ENCODE assay signal across 8 cellular contexts in the genomic region with DNA sequence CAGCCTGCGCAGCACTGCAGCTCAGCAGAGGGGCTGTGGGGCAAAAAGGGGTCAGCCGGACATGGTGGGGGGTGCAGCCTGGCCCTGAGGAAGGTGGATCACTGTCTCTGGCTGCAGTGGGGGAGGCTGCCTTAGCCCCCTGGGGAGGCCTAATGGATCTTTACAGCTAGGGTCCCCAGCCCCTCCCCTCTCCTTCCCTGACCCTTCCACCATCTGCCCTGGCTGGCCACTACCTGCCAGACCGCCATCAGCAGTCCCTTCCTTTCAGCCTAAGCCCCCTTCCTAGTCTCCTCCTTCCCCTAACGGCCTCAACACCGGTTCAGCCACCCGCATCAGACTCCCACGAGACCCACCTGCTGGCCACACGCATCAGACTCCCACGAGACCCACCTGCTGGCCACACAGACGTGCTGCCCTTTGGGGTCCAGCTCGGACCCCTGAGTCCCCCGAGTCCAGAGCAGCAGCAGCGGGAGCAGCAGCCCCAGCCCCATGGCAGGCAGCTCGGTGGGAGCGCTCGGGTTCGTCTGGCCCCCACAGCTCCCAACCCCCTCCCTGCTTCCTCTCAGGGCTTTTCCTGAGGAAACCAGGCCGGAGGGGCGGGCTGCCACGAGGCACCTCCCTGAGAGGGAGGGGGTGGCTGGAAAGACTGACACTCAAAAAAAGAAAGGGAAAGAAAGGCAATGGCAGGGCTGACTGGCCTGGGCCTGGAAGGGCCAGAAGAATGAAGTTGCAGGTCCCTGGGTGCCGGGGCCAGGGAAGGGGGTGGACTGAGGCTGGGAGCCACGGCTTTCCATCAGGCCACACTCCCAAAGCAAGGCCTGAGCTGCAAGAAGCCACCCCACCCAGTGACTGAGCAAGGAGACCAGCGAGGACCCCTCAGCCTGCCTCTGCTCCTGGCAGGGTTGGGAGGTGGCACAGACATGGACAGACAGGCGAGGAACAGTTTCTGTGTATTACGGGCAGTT. TPM values are rescaled to one million over a fixed set of nuclear protein-coding genes. Genes with fewer than 3 reads are reported as not detected.
DNase-seq lines count a peak whose midpoint lies in the region; ATAC-seq, FAIRE-seq and TF ChIP-seq lines count a peak whose summit lies in the region.

A gene with protein sequence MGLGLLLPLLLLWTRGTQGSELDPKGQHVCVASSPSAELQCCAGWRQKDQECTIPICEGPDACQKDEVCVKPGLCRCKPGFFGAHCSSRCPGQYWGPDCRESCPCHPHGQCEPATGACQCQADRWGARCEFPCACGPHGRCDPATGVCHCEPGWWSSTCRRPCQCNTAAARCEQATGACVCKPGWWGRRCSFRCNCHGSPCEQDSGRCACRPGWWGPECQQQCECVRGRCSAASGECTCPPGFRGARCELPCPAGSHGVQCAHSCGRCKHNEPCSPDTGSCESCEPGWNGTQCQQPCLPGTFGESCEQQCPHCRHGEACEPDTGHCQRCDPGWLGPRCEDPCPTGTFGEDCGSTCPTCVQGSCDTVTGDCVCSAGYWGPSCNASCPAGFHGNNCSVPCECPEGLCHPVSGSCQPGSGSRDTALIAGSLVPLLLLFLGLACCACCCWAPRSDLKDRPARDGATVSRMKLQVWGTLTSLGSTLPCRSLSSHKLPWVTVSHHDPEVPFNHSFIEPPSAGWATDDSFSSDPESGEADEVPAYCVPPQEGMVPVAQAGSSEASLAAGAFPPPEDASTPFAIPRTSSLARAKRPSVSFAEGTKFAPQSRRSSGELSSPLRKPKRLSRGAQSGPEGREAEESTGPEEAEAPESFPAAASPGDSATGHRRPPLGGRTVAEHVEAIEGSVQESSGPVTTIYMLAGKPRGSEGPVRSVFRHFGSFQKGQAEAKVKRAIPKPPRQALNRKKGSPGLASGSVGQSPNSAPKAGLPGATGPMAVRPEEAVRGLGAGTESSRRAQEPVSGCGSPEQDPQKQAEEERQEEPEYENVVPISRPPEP (minus strand): TSS at position 526 of the 965 bp plus-strand sequence. CDS start 35 bp downstream, at position 491.

- H3K9me1 ChIP-seq in endothelial cell of umbilical vein (replicated peaks; ENCODE audit: control insufficient read depth, extremely low read depth, insufficient read depth, low read length): no peaks in the 10 kb centered on the region

- H3K9me3 ChIP-seq in BLaER1: no peaks in the 10 kb centered on the region
- H3K9me3 ChIP-seq in OCI-LY3 (ENCODE audit: insufficient read depth, low read length): no peaks in the 10 kb centered on the region
- H3K9me3 ChIP-seq in endothelial cell of umbilical vein (replicated peaks; ENCODE audit: control insufficient read depth, insufficient read depth, low read length): no peaks in the 10 kb centered on the region

- ATAC-seq in natural killer cell treated with Interleukin-12 subunit alpha and Interleukin-12 subunit beta and Interleukin-15 and Interleukin-18, amount 100 ng/mL, for 72 hours: no peak
- ATAC-seq in HG03432 (IDR thresholded peaks at IDR 0.05; ENCODE audit: unreplicated experiment): no peak

- BruUV-seq in endothelial cell of umbilical vein (replicated peaks; lab: Mats Ljungman, UMichigan): no TSS peak

- intact Hi-C loops in endothelial cell of umbilical vein (cut with micrococcal nuclease): loop anchor here (1.0 kb wide), 1 partner anchor 17 kb away; a partner anchor contains a TSS

- TF ChIP-seq CTCF in OCI-LY3 (IDR thresholded peaks at IDR 0.05; ENCODE audit: low read depth, low read length) (no peak), endothelial cell of umbilical vein (IDR thresholded peaks at IDR 0.05; ENCODE audit: extremely low read depth in 1 of 2, insufficient read depth in 1 of 2, low read depth in 1 of 2, low read length in 2 of 2) (peak; percentile 3 to 11)

- peak within 1 kb of the TSS; percentile 85 for H3K4me3 Mint-ChIP-seq in natural killer cell treated with Interleukin-12 subunit alpha and Interleukin-12 subunit beta and Interleukin-15 and Interleukin-18, amount 100 ng/mL, for 72 hours

- DNase-seq in endothelial cell of umbilical vein (ENCODE audit: low read depth, low spot score): peak; percentile 88
- DNase-seq in natural killer cell treated with Interleukin-12 subunit alpha and Interleukin-12 subunit beta and Interleukin-15 and Interleukin-18, amount 100 ng/mL, for 72 hours (ENCODE audit: low spot score): no peak
- DNase-seq in GM19239 (ENCODE audit: insufficient read length, low spot score): no peak
- DNase-seq in cerebellum (ENCODE audit: low spot score): no peak
- no peak for DNase-seq in erythroblast (lab: John Stamatoyannopoulos, UW)

- H3K79me2 ChIP-seq in OCI-LY3 (ENCODE audit: low read length) (no peaks in the 10 kb centered on the region), endothelial cell of umbilical vein (ENCODE audit: control insufficient read depth, insufficient read depth, low read length) (peaks cover 14% of the 10 kb centered on the region)

- H2AFZ ChIP-seq in OCI-LY3 (ENCODE audit: low read depth, low read length) (no peak within 1 kb of the TSS; the same call in 1 of the 2 replicates), endothelial cell of umbilical vein (ENCODE audit: low read depth, low read length) (peak within 1 kb of the TSS; percentile 16)

- peaks cover 8 to 28% of the 10 kb centered on the region in 2 donors for H3K4me1 Mint-ChIP-seq in natural killer cell treated with Interleukin-12 subunit alpha and Interleukin-12 subunit beta and Interleukin-15 and Interleukin-18, amount 100 ng/mL, for 72 hours (ENCODE audit: low read depth in 2 of 2)

- FAIRE-seq in endothelial cell of umbilical vein (lab: Jason Lieb, UNC): peak; percentile 94
- FAIRE-seq in GM19239 (lab: Jason Lieb, UNC): no peak

- TF ChIP-seq POLR2A in endothelial cell of umbilical vein (IDR thresholded peaks at IDR 0.05; ENCODE audit: low read depth, low read length): peak; percentile 91
- no peak for TF ChIP-seq POLR2A in erythroblast (IDR thresholded peaks at IDR 0.05; ENCODE audit: low read length)

- no peaks in the 10 kb centered on the region for H3K9me3 Mint-ChIP-seq in natural killer cell treated with Interleukin-12 subunit alpha and Interleukin-12 subunit beta and Interleukin-15 and Interleukin-18, amount 100 ng/mL, for 72 hours

- dilution Hi-C loops in endothelial cell of umbilical vein (cut with MboI; ENCODE audit: extremely low pct_ligation_motif_present, low sequenced_read_pairs): no loop called here

- CTCF ChIA-PET in endothelial cell of umbilical vein (lab: Charles Lee): interaction anchor here (0.8 to 7.7 kb wide), 10 partner anchors 16 to 386 kb away, joined by 3 to 218 read pairs (median 4); a partner anchor contains a TSS

- H3K36me3 Mint-ChIP-seq in natural killer cell treated with Interleukin-12 subunit alpha and Interleukin-12 subunit beta and Interleukin-15 and Interleukin-18, amount 100 ng/mL, for 72 hours: no peaks in the 10 kb centered on the region

- POLR2A ChIA-PET in endothelial cell of umbilical vein (lab: Charles Lee): interaction anchor here (1.3 kb wide), 1 partner anchor 71 kb away, joined by 4 read pairs; no protein-coding TSS in a partner anchor

- peak within 1 kb of the TSS; percentile 85 for H3K4me3 ChIP-seq in BLaER1
- H3K4me3 ChIP-seq in OCI-LY3 (ENCODE audit: low read length): peak within 1 kb of the TSS; percentile 79
- peak within 1 kb of the TSS; percentile 72 to 80 (median 78) for H3K4me3 ChIP-seq in endothelial cell of umbilical vein (replicated peaks in 1 of 3; ENCODE audit: insufficient read depth in 1 of 3, low read depth in 1 of 3, low read length in 3 of 3)

- H3K9ac ChIP-seq in BLaER1: peak within 1 kb of the TSS; percentile 91
- H3K9ac ChIP-seq in OCI-LY3 (ENCODE audit: low read length): peak within 1 kb of the TSS; percentile 50; the same call in 1 of the 2 replicates
- peak within 1 kb of the TSS; percentile 84 for H3K9ac ChIP-seq in endothelial cell of umbilical vein (replicated peaks; ENCODE audit: extremely low read depth, insufficient read depth, low read length)

- H3K27ac ChIP-seq in BLaER1 (peak within 1 kb of the TSS; percentile 94), OCI-LY3 (ENCODE audit: low read length) (peak within 1 kb of the TSS; percentile 44), endothelial cell of umbilical vein (ENCODE audit: insufficient read depth, low read depth, low read length) (peak within 1 kb of the TSS; percentile 72)

- H3K27ac Mint-ChIP-seq in natural killer cell treated with Interleukin-12 subunit alpha and Interleukin-12 subunit beta and Interleukin-15 and Interleukin-18, amount 100 ng/mL, for 72 hours: peak within 1 kb of the TSS; percentile 69 to 86

- H4K20me1 ChIP-seq in BLaER1 (peaks cover 43% of the 10 kb centered on the region), OCI-LY3 (ENCODE audit: insufficient read depth, low read length) (peaks cover 6% of the 10 kb centered on the region; the same call in 1 of the 2 replicates), endothelial cell of umbilical vein (replicated peaks; ENCODE audit: control insufficient read depth, extremely low read depth, insufficient read depth, low read length) (no peaks in the 10 kb centered on the region)

- H3K27me3 ChIP-seq in BLaER1: no peaks in the 10 kb centered on the region
- no peaks in the 10 kb centered on the region for H3K27me3 ChIP-seq in OCI-LY3 (ENCODE audit: low read depth, low read length)
- H3K27me3 ChIP-seq in endothelial cell of umbilical vein (ENCODE audit: control insufficient read depth in 2 of 2, insufficient read depth in 2 of 2, low read length in 2 of 2): no peaks in the 10 kb centered on the region

- peak within 1 kb of the TSS; percentile 98 for H3K4me2 ChIP-seq in BLaER1
- peak within 1 kb of the TSS; percentile 91 for H3K4me2 ChIP-seq in OCI-LY3 (ENCODE audit: low read length)
- H3K4me2 ChIP-seq in endothelial cell of umbilical vein (ENCODE audit: insufficient read depth, low read length): peak within 1 kb of the TSS; percentile 53

- no peaks in the 10 kb centered on the region for H3K27me3 Mint-ChIP-seq in natural killer cell treated with Interleukin-12 subunit alpha and Interleukin-12 subunit beta and Interleukin-15 and Interleukin-18, amount 100 ng/mL, for 72 hours

- H3K4me1 ChIP-seq in BLaER1 (peaks cover 62% of the 10 kb centered on the region), OCI-LY3 (ENCODE audit: low read length) (peaks cover 27% of the 10 kb centered on the region), endothelial cell of umbilical vein (ENCODE audit: control insufficient read depth, extremely low read depth, insufficient read depth, low read length) (peaks cover 42% of the 10 kb centered on the region)

- peaks cover 19% of the 10 kb centered on the region for H3K36me3 ChIP-seq in BLaER1
- H3K36me3 ChIP-seq in OCI-LY3 (replicated peaks; ENCODE audit: low read depth, low read length): peaks cover 4% of the 10 kb centered on the region
- H3K36me3 ChIP-seq in endothelial cell of umbilical vein (ENCODE audit: control insufficient read depth in 2 of 2, extremely low read depth in 1 of 2, insufficient read depth in 2 of 2, low read length in 2 of 2): peaks cover 2 to 3% of the 10 kb centered on the region in 2 experiments

RNA-seq across cellular contexts. Expression of the gene that starts here (rescaled TPM):
- total RNA-seq in endothelial cell of umbilical vein: 91.5 and 93.7 TPM in 2 replicates
- polyA plus RNA-seq in endothelial cell of umbilical vein: 52.8 and 57.8 TPM in 2 replicates
- 27.0 and 37.5 TPM in 2 replicates for polyA plus RNA-seq in endothelial cell of umbilical vein (2011; cell fraction: cytosol; rRNA removed)
- polyA plus RNA-seq in endothelial cell of umbilical vein (2011; cell fraction: nucleus; rRNA removed): 70.0 and 70.6 TPM in 2 replicates
- 35.4 and 36.1 TPM in 2 replicates for polyA plus RNA-seq in endothelial cell of umbilical vein (2012)
- polyA minus RNA-seq in endothelial cell of umbilical vein: 28.8 and 29.1 TPM in 2 replicates
- polyA minus RNA-seq in endothelial cell of umbilical vein (2011; cell fraction: cytosol; rRNA and poly(A)+ RNA removed): not detected
- 19.8 and 29.4 TPM in 2 replicates for polyA minus RNA-seq in endothelial cell of umbilical vein (2011; cell fraction: nucleus; rRNA and poly(A)+ RNA removed)
- 1 to 10 TPM; 3.6 to 4.1 TPM for total RNA-seq in natural killer cell treated with Interleukin-12 subunit alpha and Interleukin-12 subunit beta and Interleukin-15 and Interleukin-18, amount 100 ng/mL, for 72 hours
- 3.4 TPM for total RNA-seq in cerebellum

Comparison
In these comparisons a context has a peak if more than half of its experiments do, and no peak if none do; other contexts are left out.
1. RNA of the gene that starts here (total RNA-seq): 91.5 to 93.7 TPM in endothelial cell of umbilical vein; 3.6 to 4.1 TPM in natural killer cell treated with Interleukin-12 subunit alpha and Interleukin-12 subunit beta and Interleukin-15 and Interleukin-18, amount 100 ng/mL, for 72 hours and 3.4 TPM in cerebellum (single experiment); every median in the first group is over 10 times any median in the second.
2. H3K27ac ChIP-seq: peak in every context shown above with its lines; median percentile 94 in BLaER1; 72 in endothelial cell of umbilical vein; 44 in OCI-LY3.
3. Peak in every context shown above with its lines, with median percentiles within 50 percentile points of each other: H3K4me2 ChIP-seq, H3K4me3 ChIP-seq and H3K9ac ChIP-seq.